21 cellular contexts compared by ENCODE assay signal in the genomic region with DNA sequence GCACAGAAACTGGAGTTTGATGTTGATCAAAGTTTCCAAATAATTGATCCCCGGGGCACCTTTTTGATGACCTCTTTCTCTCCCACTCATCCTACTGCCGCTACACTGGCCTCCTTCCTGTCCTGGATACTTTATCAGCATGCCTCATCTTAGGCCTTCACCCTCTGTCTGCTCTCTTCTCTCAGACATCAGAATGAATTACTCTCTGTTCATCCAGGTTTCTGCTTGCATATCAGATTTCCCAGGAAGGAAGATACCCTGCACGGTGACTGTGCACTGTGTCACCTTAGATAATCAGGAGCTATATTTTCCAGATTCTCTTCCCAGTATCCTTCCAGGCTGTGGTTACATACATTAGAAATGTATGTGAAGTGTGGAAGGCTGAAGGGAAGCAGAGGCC.
DNase-seq lines count a peak whose midpoint lies in the region; FAIRE-seq and TF ChIP-seq lines count a peak whose summit lies in the region.
"Had no signal": no experiment of that assay in that cellular context is flagged by ENCODE, and none has a peak within 500 bp of the region (broad histone marks: within the 10 kb centered on the region; RNA-seq: fewer than 3 reads in every experiment).

No MANE protein-coding gene starts in this region.

- no peaks in the 10 kb centered on the region for H3K79me1 ChIP-seq in H1 (ENCODE audit: low read depth, low read length)

- DNase-seq in SK-N-DZ (ENCODE audit: low spot score), result peak; percentile 80
- no peak for DNase-seq in H1 (ENCODE audit: low read depth in 1 of 2, low spot score in 2 of 2)
- peak; percentile 12 for DNase-seq in left kidney (ENCODE audit: low read depth, low spot score)
- DNase-seq in GM20000 (ENCODE audit: low spot score), result no peak
- DNase-seq in coronary artery (ENCODE audit: low spot score), result no peak
- DNase-seq: 8988T; ACHN; BE2C; Caco-2; Calu3; CD4-positive, alpha-beta T cell; CD8-positive, alpha-beta T cell; DMS79 treated with DMSO at 0.1 percent for 48 hours; GF-D8 had no signal

- no peak overlapping the region for H3K23ac ChIP-seq in H1 (ENCODE audit: insufficient read length)

- no peaks in the 10 kb centered on the region for H3K36me3 ChIP-seq in H1 (ENCODE audit: control insufficient read depth in 2 of 4, insufficient read depth in 4 of 4, low read length in 3 of 4)
- H3K36me3 ChIP-seq: BE2C, BLaER1 had no signal

- H3K56ac ChIP-seq in H1 (replicated peaks; ENCODE audit: insufficient read length, low read depth, low read length), result no peak overlapping the region

- TF ChIP-seq CTCF in H1 (IDR thresholded peaks at IDR 0.05; ENCODE audit: control extremely low read depth in 1 of 3, insufficient read depth in 1 of 3, low read depth in 1 of 3, low read length in 3 of 3) (no peak), GM20000 (IDR thresholded peaks at IDR 0.05; ENCODE audit: extremely low read depth, missing control alignments) (no peak), coronary artery (IDR thresholded peaks at IDR 0.05) (no peak)

- POLR2A ChIA-PET in H1 (lab: Charles Lee; ENCODE audit: partially characterized antibody), result no interaction called here

- no peaks in the 10 kb centered on the region for H4K20me1 ChIP-seq in H1 (replicated peaks in 1 of 2; ENCODE audit: control insufficient read depth in 1 of 2, insufficient read depth in 2 of 2, low read length in 2 of 2)
- H4K20me1 ChIP-seq: BLaER1 had no signal

- WGBS in H1 (ENCODE audit: extremely low coverage in 1 of 2, insufficient coverage in 1 of 2, insufficient read length in 1 of 2, insufficient replicate concordance in 2 of 2, low coverage in 1 of 2, low lambda C conversion rate in 2 of 2, missing lambda C conversion rate in 1 of 2), 2 experiments, result 72% methylated on average over 3 of the region's 3 CpGs; no CpG with 5 or more reads in 1 of the 2 experiments

- H2BK20ac ChIP-seq in H1 (ENCODE audit: low read length), result no peak overlapping the region

- no peak overlapping the region for H3K18ac ChIP-seq in H1 (ENCODE audit: extremely low read depth, low read length)

- no peak overlapping the region for H2BK5ac ChIP-seq in H1 (ENCODE audit: low read depth, low read length)

- H4K5ac ChIP-seq in H1 (ENCODE audit: insufficient read length, low read depth, low read length), result no peak overlapping the region

- no peaks in the 10 kb centered on the region for H3K27me3 ChIP-seq in H1 (replicated peaks in 1 of 4; ENCODE audit: control insufficient read depth in 3 of 4, extremely low read depth in 1 of 4, insufficient read depth in 3 of 4, low read length in 3 of 4)
- H3K27me3 ChIP-seq: BE2C, BLaER1 had no signal

- H3K79me2 ChIP-seq in H1 (ENCODE audit: control insufficient read depth in 1 of 2, insufficient read depth in 2 of 2, low read length in 2 of 2), result no peaks in the 10 kb centered on the region

- H4K91ac ChIP-seq in H1 (replicated peaks; ENCODE audit: insufficient read length, low read length), result no peak overlapping the region

- H3K9me3 ChIP-seq in H1 (ENCODE audit: insufficient read depth in 2 of 2, low read depth in 1 of 2, low read length in 1 of 2), result no peaks in the 10 kb centered on the region
- H3K9me3 ChIP-seq: BE2C, BLaER1, Caco-2 had no signal

- TF ChIP-seq POLR2A in H1 (IDR thresholded peaks at IDR 0.05; ENCODE audit: control extremely low read depth in 1 of 2, low read depth in 2 of 2, low read length in 2 of 2), result no peak

- H3K23me2 ChIP-seq in H1 (ENCODE audit: low read depth, low read length), result no peaks in the 10 kb centered on the region

- H3K4me3 ChIP-seq in H1 (ENCODE audit: extremely low read depth in 1 of 4, insufficient read depth in 2 of 4, low read depth in 3 of 4, low read length in 4 of 4) (no peak overlapping the region), coronary artery (no peak overlapping the region)
- H3K4me3 ChIP-seq: BLaER1 had no signal

- H3K9ac ChIP-seq in H1 (replicated peaks in 1 of 4; ENCODE audit: extremely low read depth in 1 of 4, low read depth in 3 of 4, low read length in 3 of 4), result no peak overlapping the region
- H3K9ac ChIP-seq: BLaER1 had no signal

- no peak overlapping the region for H3K27ac ChIP-seq in H1 (ENCODE audit: low read depth, low read length)
- H3K27ac ChIP-seq in coronary artery, result no peak overlapping the region
- H3K27ac ChIP-seq: BLaER1, C4-2B had no signal

- no peaks in the 10 kb centered on the region for H3K4me1 ChIP-seq in H1 (replicated peaks in 1 of 4; ENCODE audit: control insufficient read depth in 3 of 4, insufficient read depth in 4 of 4, low read length in 3 of 4)
- H3K4me1 ChIP-seq: BE2C, BLaER1, Caco-2 had no signal

- H3K4ac ChIP-seq in H1 (replicated peaks; ENCODE audit: insufficient read length, low read depth, low read length), result no peak overlapping the region

- H2BK15ac ChIP-seq in H1 (ENCODE audit: low read length), result no peak overlapping the region

- 0 out of 2 replicates have a peak overlapping the region, but pooled peaks have one; percentile 6 for H2AK5ac ChIP-seq in H1 (ENCODE audit: low read depth, low read length)

- no peak for TF ChIP-seq RAD21 in H1 (IDR thresholded peaks at IDR 0.05 in 1 of 2, conservative IDR thresholded peaks at IDR 0.05 in 1 of 2; ENCODE audit: low read depth in 2 of 2, low read length in 2 of 2)

- no peak overlapping the region for H2BK120ac ChIP-seq in H1 (replicated peaks; ENCODE audit: low read depth, low read length)

- no peak for FAIRE-seq in H1 (lab: Jason Lieb, UNC)
- FAIRE-seq: A204.1, D721Med, G401.6, GM12891, GM19239 had no signal

- no peak overlapping the region for H2BK12ac ChIP-seq in H1 (ENCODE audit: low read depth, low read length)

- H2AFZ ChIP-seq in H1 (ENCODE audit: low read length), result no peak overlapping the region

- H3K14ac ChIP-seq in H1 (ENCODE audit: insufficient read length), result no peak overlapping the region

- CTCF ChIA-PET in H1 (lab: Charles Lee; ENCODE audit: partially characterized antibody), result interaction anchor here (1.1 to 1.4 kb wide), 2 partner anchors 74 to 670 kb away, joined by 3 to 4 read pairs; no protein-coding TSS in a partner anchor

- TF ChIP-seq EP300 in H1 (IDR thresholded peaks at IDR 0.05; ENCODE audit: borderline replicate concordance in 1 of 2, low read depth in 2 of 2, low read length in 2 of 2), result no peak

- no peak overlapping the region for H3K4me2 ChIP-seq in H1 (ENCODE audit: insufficient read depth in 1 of 2, low read depth in 2 of 2, low read length in 2 of 2)
- H3K4me2 ChIP-seq: BLaER1 had no signal

- no peak overlapping the region for H4K8ac ChIP-seq in H1 (ENCODE audit: extremely low read depth, insufficient read depth, low read length)

TF ChIP-seq in H1, 55 proteins besides CTCF, POLR2A, EP300 and RAD21:
- TF ChIP-seq HDAC2 (IDR thresholded peaks at IDR 0.05; ENCODE audit: borderline replicate concordance in 1 of 2, low read depth in 2 of 2, low read length in 2 of 2), result no peak
- TF ChIP-seq POLR2AphosphoS5 (IDR thresholded peaks at IDR 0.05; ENCODE audit: low read depth, low read length), result no peak
- TF ChIP-seq CREB1 (IDR thresholded peaks at IDR 0.05), result no peak
- no peak for TF ChIP-seq FOSL1 (IDR thresholded peaks at IDR 0.05; ENCODE audit: insufficient read depth, low read depth, low read length)
- TF ChIP-seq RNF2 (IDR thresholded peaks at IDR 0.05; ENCODE audit: borderline replicate concordance, low read depth, low read length, missing control alignments, poor library complexity, severe bottlenecking), result no peak
- no peak for TF ChIP-seq CBX5 (IDR thresholded peaks at IDR 0.05; ENCODE audit: low read depth, low read length)
- no peak for TF ChIP-seq POU5F1 (IDR thresholded peaks at IDR 0.05; ENCODE audit: low read depth, low read length)
- TF ChIP-seq CBX8 (IDR thresholded peaks at IDR 0.05; ENCODE audit: borderline replicate concordance, low read depth, low read length), result no peak
- TF ChIP-seq, protein P1, sequence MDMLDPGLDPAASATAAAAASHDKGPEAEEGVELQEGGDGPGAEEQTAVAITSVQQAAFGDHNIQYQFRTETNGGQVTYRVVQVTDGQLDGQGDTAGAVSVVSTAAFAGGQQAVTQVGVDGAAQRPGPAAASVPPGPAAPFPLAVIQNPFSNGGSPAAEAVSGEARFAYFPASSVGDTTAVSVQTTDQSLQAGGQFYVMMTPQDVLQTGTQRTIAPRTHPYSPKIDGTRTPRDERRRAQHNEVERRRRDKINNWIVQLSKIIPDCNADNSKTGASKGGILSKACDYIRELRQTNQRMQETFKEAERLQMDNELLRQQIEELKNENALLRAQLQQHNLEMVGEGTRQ (IDR thresholded peaks at IDR 0.05; ENCODE audit: low read length), result no peak
- no peak for TF ChIP-seq SRF (IDR thresholded peaks at IDR 0.05; ENCODE audit: low read depth, low read length)
- TF ChIP-seq, protein P2, sequence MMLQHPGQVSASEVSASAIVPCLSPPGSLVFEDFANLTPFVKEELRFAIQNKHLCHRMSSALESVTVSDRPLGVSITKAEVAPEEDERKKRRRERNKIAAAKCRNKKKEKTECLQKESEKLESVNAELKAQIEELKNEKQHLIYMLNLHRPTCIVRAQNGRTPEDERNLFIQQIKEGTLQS (IDR thresholded peaks at IDR 0.05; ENCODE audit: insufficient read depth, low read depth, low read length), result no peak

Comparison
In these comparisons a context has a peak if more than half of its experiments do, and no peak if none do; other contexts are left out.
1. DNase-seq: peak in SK-N-DZ (single experiment) and left kidney (single experiment); none in H1 (0 of 2), GM20000 (single experiment) and coronary artery (single experiment).